In the genomic region with DNA sequence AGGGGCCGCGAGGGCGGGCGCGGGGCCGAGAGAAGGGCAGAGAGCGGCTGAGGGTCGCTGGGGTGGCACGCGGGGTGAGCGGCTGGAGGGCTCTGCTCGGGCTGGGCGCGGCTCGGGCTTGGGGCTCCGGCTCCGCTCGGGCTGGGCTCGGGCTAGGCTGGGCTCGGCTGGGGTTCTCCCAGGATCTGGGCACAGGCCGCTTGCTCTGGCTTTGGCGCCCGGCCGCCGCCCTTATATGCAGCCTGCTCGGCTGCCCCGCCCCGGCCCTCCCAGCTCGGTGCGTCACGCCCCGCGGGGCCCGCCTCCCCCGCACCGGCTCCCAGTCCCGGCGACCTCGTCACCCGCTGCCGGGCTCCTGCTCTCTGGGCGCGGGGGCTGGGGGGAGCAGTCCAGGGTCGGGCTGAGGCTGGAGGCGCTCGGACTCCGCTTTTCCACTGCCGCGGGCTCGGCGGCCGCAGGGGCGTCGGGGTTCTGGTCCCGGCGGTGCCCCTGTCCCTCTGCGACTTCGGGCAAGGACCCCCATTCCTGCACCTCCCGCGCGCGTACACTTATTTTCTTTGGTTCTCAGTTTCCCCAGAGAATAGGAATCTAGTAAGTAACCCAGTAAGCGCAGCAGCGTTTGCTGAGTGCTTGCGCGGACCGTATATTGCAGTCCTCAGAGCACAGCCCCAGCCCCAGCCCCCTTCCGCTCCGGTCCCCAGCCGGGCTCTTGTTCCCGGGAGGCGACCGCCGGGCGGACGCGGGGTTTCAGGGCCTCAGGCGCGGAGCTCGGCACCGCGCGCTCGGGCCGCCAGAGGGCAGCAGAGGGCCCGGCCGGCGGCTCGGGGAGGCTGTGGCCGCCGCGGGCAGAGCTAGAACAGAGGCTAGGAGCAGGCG, we compare ENCODE assay signal across 1 cellular context.
A peak's percentile ranks its signal among the peaks of the same experiment; 100 is the strongest.
TF ChIP-seq lines count a peak whose summit lies in the region.

A gene with protein sequence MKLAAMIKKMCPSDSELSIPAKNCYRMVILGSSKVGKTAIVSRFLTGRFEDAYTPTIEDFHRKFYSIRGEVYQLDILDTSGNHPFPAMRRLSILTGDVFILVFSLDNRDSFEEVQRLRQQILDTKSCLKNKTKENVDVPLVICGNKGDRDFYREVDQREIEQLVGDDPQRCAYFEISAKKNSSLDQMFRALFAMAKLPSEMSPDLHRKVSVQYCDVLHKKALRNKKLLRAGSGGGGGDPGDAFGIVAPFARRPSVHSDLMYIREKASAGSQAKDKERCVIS (minus strand): TSS at position 207 of the 876 bp plus-strand sequence. CDS start 214 bp downstream, outside the sequence.

TF ChIP-seq in HepG2, 621 proteins besides CTCF, POLR2A, EP300 and RAD21 (continued from another document and continues in another):
- TF ChIP-seq RFX5 (IDR thresholded peaks at IDR 0.05; ENCODE audit: low read depth, low read length) (no peak; the same call in 1 of the 2 replicates), HDAC2 (CRISPR knock-in tag; IDR thresholded peaks at IDR 0.05) (no peak), ZNF589 (CRISPR knock-in tag; conservative IDR thresholded peaks at IDR 0.05) (no peak), SPEN (CRISPR knock-in tag; IDR thresholded peaks at IDR 0.05; ENCODE audit: low read depth) (no peak), ZNF224 (CRISPR knock-in tag; IDR thresholded peaks at IDR 0.05) (0 out of 2 replicates have a peak, but pooled peaks have one; percentile 27), POLR2G (IDR thresholded peaks at IDR 0.05; ENCODE audit: low read depth, low read length) (peak; percentile 93), REL (CRISPR knock-in tag; conservative IDR thresholded peaks at IDR 0.05) (no peak), ZNF567 (CRISPR knock-in tag; IDR thresholded peaks at IDR 0.05; ENCODE audit: borderline replicate concordance) (0 out of 2 replicates have a peak, but pooled peaks have one; percentile 56), CREM (IDR thresholded peaks at IDR 0.05) (no peak), CREM (CRISPR knock-in tag; IDR thresholded peaks at IDR 0.05) (no peak), SATB2 (CRISPR knock-in tag; IDR thresholded peaks at IDR 0.05) (no peak), ATF7-NPFF (CRISPR knock-in tag; IDR thresholded peaks at IDR 0.05; ENCODE audit: low read depth) (no peak), PLRG1 (conservative IDR thresholded peaks at IDR 0.05) (no peak), RBFOX2 (IDR thresholded peaks at IDR 0.05; ENCODE audit: low read depth, low read length) (peak; percentile 92), ZNF777 (CRISPR knock-in tag; IDR thresholded peaks at IDR 0.05) (peak; percentile 40), LCORL (IDR thresholded peaks at IDR 0.05) (no peak), LCORL (CRISPR knock-in tag; IDR thresholded peaks at IDR 0.05) (peak; percentile 62; the same call in 1 of the 2 replicates), ZNF33A (CRISPR knock-in tag; IDR thresholded peaks at IDR 0.05; ENCODE audit: borderline replicate concordance) (no peak), ZNF570 (CRISPR knock-in tag; IDR thresholded peaks at IDR 0.05; ENCODE audit: borderline replicate concordance) (no peak), FIP1L1 (IDR thresholded peaks at IDR 0.05; ENCODE audit: borderline replicate concordance, insufficient read depth, low read depth, low read length) (no peak), ZSCAN29 (CRISPR knock-in tag; conservative IDR thresholded peaks at IDR 0.05) (no peak), ZNF17 (CRISPR knock-in tag; IDR thresholded peaks at IDR 0.05) (no peak), KAT7 (CRISPR knock-in tag; IDR thresholded peaks at IDR 0.05; ENCODE audit: borderline replicate concordance) (no peak; the same call in 1 of the 2 replicates), KDM3A (CRISPR knock-in tag; IDR thresholded peaks at IDR 0.05; ENCODE audit: low read depth) (peak; percentile 35; the same call in 1 of the 2 replicates), CBX5 (CRISPR knock-in tag; IDR thresholded peaks at IDR 0.05; ENCODE audit: borderline replicate concordance) (no peak), ZNF12 (CRISPR knock-in tag; IDR thresholded peaks at IDR 0.05) (no peak), ZNF83 (CRISPR knock-in tag; IDR thresholded peaks at IDR 0.05; ENCODE audit: borderline replicate concordance) (no peak), SRF (IDR thresholded peaks at IDR 0.05; ENCODE audit: low read depth, low read length) (no peak), MAZ (IDR thresholded peaks at IDR 0.05; ENCODE audit: borderline replicate concordance, low read depth, low read length) (no peak), MAZ (CRISPR knock-in tag; IDR thresholded peaks at IDR 0.05; ENCODE audit: low read depth) (no peak; the same call in none of the 2 replicates), NR2C2 (CRISPR knock-in tag; IDR thresholded peaks at IDR 0.05; ENCODE audit: borderline replicate concordance) (no peak), NR2F1 (CRISPR knock-in tag; IDR thresholded peaks at IDR 0.05) (no peak), ZKSCAN5 (CRISPR knock-in tag; IDR thresholded peaks at IDR 0.05) (no peak), NBN (conservative IDR thresholded peaks at IDR 0.05) (no peak), ZNF768 (CRISPR knock-in tag; IDR thresholded peaks at IDR 0.05) (peak; percentile 64; the same call in 1 of the 2 replicates), ZNF446 (CRISPR knock-in tag; IDR thresholded peaks at IDR 0.05) (no peak), MAFF (IDR thresholded peaks at IDR 0.05; ENCODE audit: low read depth, low read length) (no peak), NFYC (CRISPR knock-in tag; IDR thresholded peaks at IDR 0.05) (no peak), TAF15 (IDR thresholded peaks at IDR 0.05; ENCODE audit: low read depth, low read length, poor library complexity, severe bottlenecking) (no peak), ATRX (CRISPR knock-in tag; IDR thresholded peaks at IDR 0.05; ENCODE audit: borderline replicate concordance) (no peak), RFX1 (IDR thresholded peaks at IDR 0.05) (no peak), FOXO1 (CRISPR knock-in tag; IDR thresholded peaks at IDR 0.05) (0 out of 2 replicates have a peak, but pooled peaks have one; percentile 14), FOXK2 (IDR thresholded peaks at IDR 0.05) (no peak), HOXA9 (CRISPR knock-in tag; IDR thresholded peaks at IDR 0.05; ENCODE audit: borderline replicate concordance) (no peak), CHCHD3 (CRISPR knock-in tag; IDR thresholded peaks at IDR 0.05) (no peak; the same call in 1 of the 2 replicates), RFXAP (CRISPR knock-in tag; IDR thresholded peaks at IDR 0.05; ENCODE audit: borderline replicate concordance) (0 out of 2 replicates have a peak, but pooled peaks have one; percentile 69), HMG20A (CRISPR knock-in tag; IDR thresholded peaks at IDR 0.05; ENCODE audit: borderline replicate concordance) (no peak), ZC3H13 (CRISPR knock-in tag; IDR thresholded peaks at IDR 0.05) (no peak), ATF1 (CRISPR knock-in tag; IDR thresholded peaks at IDR 0.05) (no peak), U2AF2 (IDR thresholded peaks at IDR 0.05; ENCODE audit: low read depth, low read length) (no peak), ZNF496 (CRISPR knock-in tag; IDR thresholded peaks at IDR 0.05; ENCODE audit: insufficient replicate concordance) (no peak), ZMYM4 (CRISPR knock-in tag; IDR thresholded peaks at IDR 0.05) (peak; percentile 85), SP4 (CRISPR knock-in tag; IDR thresholded peaks at IDR 0.05) (peak; percentile 94), FOXK1 (CRISPR knock-in tag; IDR thresholded peaks at IDR 0.05; ENCODE audit: borderline replicate concordance, low read depth) (peak; percentile 32; the same call in 1 of the 2 replicates)
- TF ChIP-seq, protein P1, sequence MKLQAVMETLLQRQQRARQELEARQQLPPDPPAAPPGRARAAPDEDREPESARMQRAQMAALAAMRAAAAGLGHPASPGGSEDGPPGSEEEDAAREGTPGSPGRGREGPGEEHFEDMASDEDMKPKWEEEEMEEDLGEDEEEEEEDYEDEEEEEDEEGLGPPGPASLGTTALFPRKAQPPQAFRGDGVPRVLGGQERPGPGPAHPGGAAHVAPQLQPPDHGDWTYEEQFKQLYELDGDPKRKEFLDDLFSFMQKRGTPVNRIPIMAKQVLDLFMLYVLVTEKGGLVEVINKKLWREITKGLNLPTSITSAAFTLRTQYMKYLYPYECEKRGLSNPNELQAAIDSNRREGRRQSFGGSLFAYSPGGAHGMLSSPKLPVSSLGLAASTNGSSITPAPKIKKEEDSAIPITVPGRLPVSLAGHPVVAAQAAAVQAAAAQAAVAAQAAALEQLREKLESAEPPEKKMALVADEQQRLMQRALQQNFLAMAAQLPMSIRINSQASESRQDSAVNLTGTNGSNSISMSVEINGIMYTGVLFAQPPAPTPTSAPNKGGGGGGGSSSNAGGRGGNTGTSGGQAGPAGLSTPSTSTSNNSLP (IDR thresholded peaks at IDR 0.05; ENCODE audit: low read depth, low read length) = no peak
- TF ChIP-seq, protein P2, sequence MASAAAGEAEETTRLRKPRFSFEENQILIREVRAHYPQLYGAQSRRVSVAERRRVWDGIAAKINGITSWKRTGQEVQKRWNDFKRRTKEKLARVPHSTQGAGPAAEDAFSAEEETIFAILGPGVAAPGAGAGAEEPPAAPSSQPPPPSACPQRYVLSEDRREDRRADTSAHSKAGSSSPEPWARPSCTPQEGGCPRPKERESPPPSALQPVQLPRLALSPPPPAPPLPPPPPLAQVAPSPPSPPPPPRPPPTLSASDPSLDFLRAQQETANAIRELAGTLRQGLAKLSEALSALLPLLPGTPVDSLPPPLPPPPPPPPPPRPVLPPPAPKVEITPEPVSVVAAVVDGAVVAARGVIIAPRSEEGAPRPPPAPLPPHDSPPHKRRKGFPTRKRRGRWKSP (CRISPR knock-in tag; IDR thresholded peaks at IDR 0.05) = peak; percentile 39; the same call in 1 of the 2 replicates
- TF ChIP-seq, protein P3, sequence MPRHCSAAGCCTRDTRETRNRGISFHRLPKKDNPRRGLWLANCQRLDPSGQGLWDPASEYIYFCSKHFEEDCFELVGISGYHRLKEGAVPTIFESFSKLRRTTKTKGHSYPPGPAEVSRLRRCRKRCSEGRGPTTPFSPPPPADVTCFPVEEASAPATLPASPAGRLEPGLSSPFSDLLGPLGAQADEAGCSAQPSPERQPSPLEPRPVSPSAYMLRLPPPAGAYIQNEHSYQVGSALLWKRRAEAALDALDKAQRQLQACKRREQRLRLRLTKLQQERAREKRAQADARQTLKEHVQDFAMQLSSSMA (CRISPR knock-in tag; IDR thresholded peaks at IDR 0.05) = no peak
- TF ChIP-seq, protein P4, sequence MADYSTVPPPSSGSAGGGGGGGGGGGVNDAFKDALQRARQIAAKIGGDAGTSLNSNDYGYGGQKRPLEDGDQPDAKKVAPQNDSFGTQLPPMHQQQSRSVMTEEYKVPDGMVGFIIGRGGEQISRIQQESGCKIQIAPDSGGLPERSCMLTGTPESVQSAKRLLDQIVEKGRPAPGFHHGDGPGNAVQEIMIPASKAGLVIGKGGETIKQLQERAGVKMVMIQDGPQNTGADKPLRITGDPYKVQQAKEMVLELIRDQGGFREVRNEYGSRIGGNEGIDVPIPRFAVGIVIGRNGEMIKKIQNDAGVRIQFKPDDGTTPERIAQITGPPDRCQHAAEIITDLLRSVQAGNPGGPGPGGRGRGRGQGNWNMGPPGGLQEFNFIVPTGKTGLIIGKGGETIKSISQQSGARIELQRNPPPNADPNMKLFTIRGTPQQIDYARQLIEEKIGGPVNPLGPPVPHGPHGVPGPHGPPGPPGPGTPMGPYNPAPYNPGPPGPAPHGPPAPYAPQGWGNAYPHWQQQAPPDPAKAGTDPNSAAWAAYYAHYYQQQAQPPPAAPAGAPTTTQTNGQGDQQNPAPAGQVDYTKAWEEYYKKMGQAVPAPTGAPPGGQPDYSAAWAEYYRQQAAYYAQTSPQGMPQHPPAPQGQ (CRISPR knock-in tag; IDR thresholded peaks at IDR 0.05; ENCODE audit: borderline replicate concordance) = no peak
- TF ChIP-seq, protein P5, sequence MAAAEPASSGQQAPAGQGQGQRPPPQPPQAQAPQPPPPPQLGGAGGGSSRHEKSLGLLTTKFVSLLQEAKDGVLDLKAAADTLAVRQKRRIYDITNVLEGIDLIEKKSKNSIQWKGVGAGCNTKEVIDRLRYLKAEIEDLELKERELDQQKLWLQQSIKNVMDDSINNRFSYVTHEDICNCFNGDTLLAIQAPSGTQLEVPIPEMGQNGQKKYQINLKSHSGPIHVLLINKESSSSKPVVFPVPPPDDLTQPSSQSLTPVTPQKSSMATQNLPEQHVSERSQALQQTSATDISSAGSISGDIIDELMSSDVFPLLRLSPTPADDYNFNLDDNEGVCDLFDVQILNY (CRISPR knock-in tag; conservative IDR thresholded peaks at IDR 0.05) = 0 out of 2 replicates have a peak, but pooled peaks have one; percentile 24
- TF ChIP-seq, protein P6, sequence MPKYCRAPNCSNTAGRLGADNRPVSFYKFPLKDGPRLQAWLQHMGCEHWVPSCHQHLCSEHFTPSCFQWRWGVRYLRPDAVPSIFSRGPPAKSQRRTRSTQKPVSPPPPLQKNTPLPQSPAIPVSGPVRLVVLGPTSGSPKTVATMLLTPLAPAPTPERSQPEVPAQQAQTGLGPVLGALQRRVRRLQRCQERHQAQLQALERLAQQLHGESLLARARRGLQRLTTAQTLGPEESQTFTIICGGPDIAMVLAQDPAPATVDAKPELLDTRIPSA (CRISPR knock-in tag; IDR thresholded peaks at IDR 0.05; ENCODE audit: borderline replicate concordance) = no peak
- TF ChIP-seq, protein P7, sequence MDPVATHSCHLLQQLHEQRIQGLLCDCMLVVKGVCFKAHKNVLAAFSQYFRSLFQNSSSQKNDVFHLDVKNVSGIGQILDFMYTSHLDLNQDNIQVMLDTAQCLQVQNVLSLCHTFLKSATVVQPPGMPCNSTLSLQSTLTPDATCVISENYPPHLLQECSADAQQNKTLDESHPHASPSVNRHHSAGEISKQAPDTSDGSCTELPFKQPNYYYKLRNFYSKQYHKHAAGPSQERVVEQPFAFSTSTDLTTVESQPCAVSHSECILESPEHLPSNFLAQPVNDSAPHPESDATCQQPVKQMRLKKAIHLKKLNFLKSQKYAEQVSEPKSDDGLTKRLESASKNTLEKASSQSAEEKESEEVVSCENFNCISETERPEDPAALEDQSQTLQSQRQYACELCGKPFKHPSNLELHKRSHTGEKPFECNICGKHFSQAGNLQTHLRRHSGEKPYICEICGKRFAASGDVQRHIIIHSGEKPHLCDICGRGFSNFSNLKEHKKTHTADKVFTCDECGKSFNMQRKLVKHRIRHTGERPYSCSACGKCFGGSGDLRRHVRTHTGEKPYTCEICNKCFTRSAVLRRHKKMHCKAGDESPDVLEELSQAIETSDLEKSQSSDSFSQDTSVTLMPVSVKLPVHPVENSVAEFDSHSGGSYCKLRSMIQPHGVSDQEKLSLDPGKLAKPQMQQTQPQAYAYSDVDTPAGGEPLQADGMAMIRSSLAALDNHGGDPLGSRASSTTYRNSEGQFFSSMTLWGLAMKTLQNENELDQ (CRISPR knock-in tag; IDR thresholded peaks at IDR 0.05; ENCODE audit: borderline replicate concordance) = no peak
- TF ChIP-seq, protein P8, sequence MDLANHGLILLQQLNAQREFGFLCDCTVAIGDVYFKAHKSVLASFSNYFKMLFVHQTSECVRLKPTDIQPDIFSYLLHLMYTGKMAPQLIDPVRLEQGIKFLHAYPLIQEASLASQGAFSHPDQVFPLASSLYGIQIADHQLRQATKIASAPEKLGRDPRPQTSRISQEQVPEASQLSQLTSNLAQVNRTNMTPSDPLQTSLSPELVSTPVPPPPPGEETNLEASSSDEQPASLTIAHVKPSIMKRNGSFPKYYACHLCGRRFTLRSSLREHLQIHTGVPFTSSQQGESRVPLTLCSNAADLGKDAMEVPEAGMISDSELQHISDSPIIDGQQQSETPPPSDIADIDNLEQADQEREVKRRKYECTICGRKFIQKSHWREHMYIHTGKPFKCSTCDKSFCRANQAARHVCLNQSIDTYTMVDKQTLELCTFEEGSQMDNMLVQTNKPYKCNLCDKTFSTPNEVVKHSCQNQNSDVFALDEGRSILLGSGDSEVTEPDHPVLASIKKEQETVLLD (CRISPR knock-in tag; IDR thresholded peaks at IDR 0.05; ENCODE audit: low read depth) = no peak
